In the genomic region with DNA sequence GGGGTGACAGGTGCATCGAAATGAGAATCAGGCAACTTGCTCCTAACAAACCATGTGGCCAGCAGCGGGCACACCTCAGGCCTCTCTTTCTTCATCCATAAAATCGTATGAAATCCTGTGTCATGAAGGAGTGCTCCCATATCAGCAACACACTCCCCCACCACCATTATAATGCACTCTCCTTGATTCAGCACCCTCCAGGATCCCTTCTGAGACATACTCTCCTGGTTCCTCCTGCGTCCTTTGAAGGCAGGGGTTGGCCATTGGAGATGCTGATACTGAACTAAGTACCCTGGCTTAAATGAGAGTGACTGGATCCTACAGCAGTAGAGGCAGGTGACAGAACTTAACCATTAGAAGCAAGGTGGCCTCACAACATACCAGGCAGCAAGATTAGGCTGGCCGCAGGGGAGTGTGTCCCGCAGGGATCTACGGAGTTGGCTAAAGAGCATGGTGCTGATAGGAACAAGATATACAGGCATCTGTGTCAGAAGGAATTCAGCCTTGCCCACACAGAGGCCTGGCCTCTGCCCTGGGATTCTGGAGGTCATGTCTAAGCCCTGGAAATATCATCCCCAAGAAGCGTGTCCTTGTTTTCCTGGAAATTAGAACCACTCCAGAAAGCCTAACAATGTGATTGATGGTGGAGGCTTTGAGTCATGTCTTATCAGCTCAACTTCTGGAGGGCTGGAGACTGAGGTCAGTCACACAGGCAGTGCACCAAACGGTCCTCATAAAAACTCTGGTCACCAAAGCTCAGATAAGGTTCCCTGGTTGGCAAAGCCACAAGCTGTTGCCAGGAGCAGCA, we compare ENCODE assay signal across 21 cellular contexts. TPM values are rescaled to one million over a fixed set of nuclear protein-coding genes. Genes with fewer than 3 reads are reported as not detected.
DNase-seq lines count a peak whose midpoint lies in the region; ATAC-seq, FAIRE-seq and TF ChIP-seq lines count a peak whose summit lies in the region.
"Had no signal": no experiment of that assay in that cellular context is flagged by ENCODE, and none has a peak within 500 bp of the region (broad histone marks: within the 10 kb centered on the region; RNA-seq: fewer than 3 reads in every experiment).

No MANE protein-coding gene starts in this region.

- peaks cover 51 to 58% of the 10 kb centered on the region in 2 experiments for H3K4me1 ChIP-seq in K562 (replicated peaks in 1 of 2; ENCODE audit: control insufficient read depth in 2 of 2, insufficient read depth in 2 of 2, low read length in 2 of 2)
- H3K4me1 ChIP-seq in lung (ENCODE audit: control insufficient read depth in 2 of 2, insufficient read depth in 2 of 2, low read length in 2 of 2) = no peaks in the 10 kb centered on the region
- H3K4me1 ChIP-seq: SJCRH30 had no signal

- H3K4me3 ChIP-seq in K562 = no peak overlapping the region
- H3K4me3 ChIP-seq in lung = no peak overlapping the region
- H3K4me3 ChIP-seq: BLaER1, GM23338, SJCRH30 had no signal

- H3K9me3 ChIP-seq in K562 (replicated peaks; ENCODE audit: control insufficient read depth, insufficient read depth, low read depth, low read length) = no peaks in the 10 kb centered on the region
- peaks cover 0 to 8% of the 10 kb centered on the region in 2 donors for H3K9me3 ChIP-seq in lung (ENCODE audit: control insufficient read depth in 2 of 2, insufficient read depth in 1 of 2, low read length in 1 of 2)
- H3K9me3 ChIP-seq: BLaER1, SJCRH30 had no signal

- H3K4me2 ChIP-seq in K562 (ENCODE audit: insufficient read depth, low read length) = peak overlapping the region; percentile 56
- H3K4me2 ChIP-seq: BLaER1, GM23338 had no signal

- 6% methylated on average over 9 of the region's 9 CpGs for WGBS in K562 (ENCODE audit: insufficient coverage, low coverage, missing lambda C conversion rate)
- WGBS in lung, 2 donors = 70 to 80% methylated on average over 9 of the region's 9 CpGs

- intact Hi-C loops in K562 (cut with micrococcal nuclease) = no loop called here

- TF ChIP-seq RAD21 in K562 (CRISPR knock-in tag; conservative IDR thresholded peaks at IDR 0.05 in 1 of 2, IDR thresholded peaks at IDR 0.05 in 1 of 2) = no peak

- no peak overlapping the region for H2AFZ ChIP-seq in K562 (ENCODE audit: low read depth, low read length)
- H2AFZ ChIP-seq: GM23338 had no signal

- peak; percentile 96 for FAIRE-seq in K562 (lab: Jason Lieb, UNC)
- FAIRE-seq: GM12892, HTR-8/SVneo, RCC 7860 had no signal

- CTCF ChIA-PET in K562 (lab: Yijun Ruan, JAX; ENCODE audit: low intra/inter-chr PET ratio) = no interaction called here

- no peaks in the 10 kb centered on the region for H3K79me2 ChIP-seq in K562 (ENCODE audit: control insufficient read depth, insufficient read depth, low read length)

- TF ChIP-seq CTCF in K562 (IDR thresholded peaks at IDR 0.05 in 2 of 3, conservative IDR thresholded peaks at IDR 0.05 in 1 of 3; ENCODE audit: insufficient read depth in 2 of 3, low read depth in 1 of 3, low read length in 3 of 3) (no peak), lung (IDR thresholded peaks at IDR 0.05; ENCODE audit: control extremely low read depth, extremely low read depth) (no peak)

- H3K9ac ChIP-seq in K562 (ENCODE audit: insufficient read depth in 1 of 2, low read depth in 2 of 2, low read length in 2 of 2) = no peak overlapping the region
- H3K9ac ChIP-seq: BLaER1 had no signal

- no TSS peak for BruUV-seq in K562 (replicated peaks; lab: Mats Ljungman, UMichigan)

- POLR2A ChIA-PET in K562 (lab: Yijun Ruan, JAX) = interaction anchor here (0.6 to 1.3 kb wide), 4 partner anchors 9 to 1182 kb away, joined by 3 read pairs; no protein-coding TSS in a partner anchor

- DNase-seq in ELF-1 (ENCODE audit: low read depth, low spot score) (peak; percentile 3), OCI-M1 (lab: John Stamatoyannopoulos, UW) (peak; percentile 97), K562 (ENCODE audit: extremely low read depth in 1 of 4, low spot score in 3 of 4) (peak; percentile 61 to 93 (median 72)), lung (ENCODE audit: low spot score) (peak; percentile 26), NCI-H1105 (lab: John Stamatoyannopoulos, UW) (no peak), dermis blood vessel endothelial cell (no peak), HT-29 (ENCODE audit: low spot score) (no peak)
- DNase-seq: CD4-positive, alpha-beta T cell; DND-41; HCEC 1CT; IMR-90; NCI-H1694 treated with DMSO at 0.1 percent for 48 hours; NCI-H510A; NCI-H82; SJCRH30 had no signal

- no peak for TF ChIP-seq POLR2A in K562 (conservative IDR thresholded peaks at IDR 0.05)

- TF ChIP-seq EP300 in K562 (IDR thresholded peaks at IDR 0.05; ENCODE audit: low read length) = peak; percentile 96

- H3K27me3 ChIP-seq in K562 (ENCODE audit: control insufficient read depth in 2 of 2, insufficient read depth in 2 of 2, low read length in 2 of 2) (peaks cover 0 to 6% of the 10 kb centered on the region in 2 experiments; a peak in 3 of 5 replicates), lung (ENCODE audit: control insufficient read depth, insufficient read depth) (no peaks in the 10 kb centered on the region)
- H3K27me3 ChIP-seq: BLaER1, SJCRH30 had no signal

- in situ Hi-C loops in K562 (cut with MboI) = no loop called here

- peak; percentile 90 for ATAC-seq in K562
- ATAC-seq in lung (ENCODE audit: insufficient read depth, low FRiP score) = no peak
- ATAC-seq: GM23338 had no signal

- H3K9me1 ChIP-seq in K562 (ENCODE audit: control insufficient read depth, insufficient read depth, low read length) = peaks cover 10% of the 10 kb centered on the region

- H3K36me3 ChIP-seq in K562 (ENCODE audit: control insufficient read depth, insufficient read depth, low read length) = no peaks in the 10 kb centered on the region
- H3K36me3 ChIP-seq in lung (ENCODE audit: control insufficient read depth in 2 of 2, insufficient read depth in 2 of 2, low read length in 2 of 2) = no peaks in the 10 kb centered on the region
- H3K36me3 ChIP-seq: BLaER1, SJCRH30 had no signal

- H3K27ac ChIP-seq in K562 (ENCODE audit: extremely low read depth, low read depth, low read length) (peak overlapping the region; percentile 12; the same call in 1 of the 3 replicates), lung (ENCODE audit: low read depth in 1 of 2, low read length in 1 of 2) (no peak overlapping the region)
- H3K27ac ChIP-seq: BLaER1, SJCRH30 had no signal

- H4K20me1 ChIP-seq in K562 (replicated peaks; ENCODE audit: control insufficient read depth, insufficient read depth, low read length) = peaks cover 8% of the 10 kb centered on the region
- H4K20me1 ChIP-seq: BLaER1 had no signal

RNA-seq across cellular contexts. Expression of a gene that starts 16.8 kb away (rescaled TPM):
- not detected in 2 replicates for total RNA-seq in K562 (2011; cell fraction: chromatin; rRNA removed; ENCODE audit: low replicate concordance)
- total RNA-seq in K562 (2011; cell fraction: nucleolus; rRNA removed) = not detected in 2 replicates
- not detected in 2 replicates for total RNA-seq in K562 (2011; cell fraction: nucleoplasm; rRNA removed)
- total RNA-seq in K562 (2014; rRNA removed) (not detected in 2 replicates), K562 (2014; rRNA removed; fragmentation: Illumina TruSeq; extraction: Trizol) (not detected in 2 replicates), K562 (2015; rRNA removed; fragmentation: Illumina TruSeq; extraction: Trizol) (not detected in 2 replicates), K562 (2021) (not detected in 2 replicates), lung (not detected), dermis blood vessel endothelial cell (not detected in 2 replicates)
- polyA plus RNA-seq in K562 (2011; rRNA removed) (not detected in 2 replicates), K562 (2014; fragmentation: Illumina TruSeq; extraction: Trizol) (not detected in 2 replicates), K562 (2014; fragmentation: Nextera tagmentation; extraction: Ambion mirVana) (not detected), K562 (2014; rRNA removed) (not detected in 2 replicates), lung (not detected)
- not detected in 2 replicates for polyA plus RNA-seq in K562 (2011; cell fraction: cytosol; rRNA removed)
- not detected in 2 replicates for polyA plus RNA-seq in K562 (2011; cell fraction: nucleus; rRNA removed)
- polyA plus RNA-seq in K562 (2012) = 0.03 TPM in 1 of 2 replicates, not detected in the other
- polyA minus RNA-seq in K562 (2011; rRNA and poly(A)+ RNA removed) = not detected in 2 replicates
- polyA minus RNA-seq in K562 (2011; cell fraction: cytosol; rRNA and poly(A)+ RNA removed) = not detected in 2 replicates
- not detected in 2 replicates for polyA minus RNA-seq in K562 (2011; cell fraction: nucleus; rRNA and poly(A)+ RNA removed)
- total RNA-seq in HT-29 (2014; rRNA removed; shearing (Covaris generic)) = not detected in 2 replicates
- total RNA-seq: CD4-positive, alpha-beta T cell; G401; GM23338; IMR-90; SJCRH30 had no signal
- polyA plus RNA-seq: GM23338, IMR-90 had no signal

RNA-seq across cellular contexts. Expression of a gene that starts 27.4 kb away (rescaled TPM):
- not detected in 2 replicates for total RNA-seq in K562 (2011; cell fraction: chromatin; rRNA removed; ENCODE audit: low replicate concordance)
- total RNA-seq in K562 (2011; cell fraction: nucleolus; rRNA removed) = not detected in 2 replicates
- total RNA-seq in K562 (2011; cell fraction: nucleoplasm; rRNA removed) = not detected in 2 replicates
- total RNA-seq in K562 (2014; rRNA removed) = not detected in 2 replicates
- not detected in 2 replicates for total RNA-seq in K562 (2014; rRNA removed; fragmentation: Illumina TruSeq; extraction: Trizol)
- not detected in 2 replicates for total RNA-seq in K562 (2015; rRNA removed; fragmentation: Illumina TruSeq; extraction: Trizol)
- not detected in 2 replicates for total RNA-seq in K562 (2021)
- polyA plus RNA-seq in K562 (2011; rRNA removed) = not detected in 2 replicates
- not detected in 2 replicates for polyA plus RNA-seq in K562 (2011; cell fraction: cytosol; rRNA removed)
- polyA plus RNA-seq in K562 (2011; cell fraction: nucleus; rRNA removed) = not detected in 2 replicates
- not detected in 2 replicates for polyA plus RNA-seq in K562 (2012)
- polyA plus RNA-seq in K562 (2014; fragmentation: Illumina TruSeq; extraction: Trizol) = not detected in 2 replicates
- not detected for polyA plus RNA-seq in K562 (2014; fragmentation: Nextera tagmentation; extraction: Ambion mirVana)
- not detected in 2 replicates for polyA plus RNA-seq in K562 (2014; rRNA removed)
- polyA minus RNA-seq in K562 (2011; rRNA and poly(A)+ RNA removed) = not detected in 2 replicates
- not detected in 2 replicates for polyA minus RNA-seq in K562 (2011; cell fraction: cytosol; rRNA and poly(A)+ RNA removed)
- not detected in 2 replicates for polyA minus RNA-seq in K562 (2011; cell fraction: nucleus; rRNA and poly(A)+ RNA removed)
- not detected for total RNA-seq in lung
- polyA plus RNA-seq in lung = under 1 TPM in 1 of 2 donors, not detected in 1; 0.47 TPM
- total RNA-seq in dermis blood vessel endothelial cell = not detected in 2 replicates
- not detected in 2 replicates for total RNA-seq in HT-29 (2014; rRNA removed; shearing (Covaris generic))
- total RNA-seq: CD4-positive, alpha-beta T cell; G401; GM23338; IMR-90; SJCRH30 had no signal
- polyA plus RNA-seq: GM23338, IMR-90 had no signal

RNA-seq across cellular contexts. Expression of a gene that starts 42.2 kb away (rescaled TPM):
- total RNA-seq in K562 (2011; cell fraction: chromatin; rRNA removed; ENCODE audit: low replicate concordance) = not detected in 2 replicates
- total RNA-seq in K562 (2011; cell fraction: nucleolus; rRNA removed) = not detected in 2 replicates
- total RNA-seq in K562 (2011; cell fraction: nucleoplasm; rRNA removed) = not detected in 2 replicates
- not detected in 2 replicates for total RNA-seq in K562 (2014; rRNA removed)
- total RNA-seq in K562 (2014; rRNA removed; fragmentation: Illumina TruSeq; extraction: Trizol) = not detected in 2 replicates
- total RNA-seq in K562 (2015; rRNA removed; fragmentation: Illumina TruSeq; extraction: Trizol) = not detected in 2 replicates
- total RNA-seq in K562 (2021) = 0.42 and 0.60 TPM in 2 replicates
- not detected in 2 replicates for polyA plus RNA-seq in K562 (2011; rRNA removed)
- not detected in 2 replicates for polyA plus RNA-seq in K562 (2011; cell fraction: cytosol; rRNA removed)
- not detected in 2 replicates for polyA plus RNA-seq in K562 (2011; cell fraction: nucleus; rRNA removed)
- not detected in 2 replicates for polyA plus RNA-seq in K562 (2012)
- not detected in 2 replicates for polyA plus RNA-seq in K562 (2014; fragmentation: Illumina TruSeq; extraction: Trizol)
- polyA plus RNA-seq in K562 (2014; fragmentation: Nextera tagmentation; extraction: Ambion mirVana) = under 1 TPM in 1 of 2 experiments, not detected in 1; 0.15 TPM
- polyA plus RNA-seq in K562 (2014; rRNA removed) = not detected in 2 replicates
- not detected in 2 replicates for polyA minus RNA-seq in K562 (2011; rRNA and poly(A)+ RNA removed)
- not detected in 2 replicates for polyA minus RNA-seq in K562 (2011; cell fraction: cytosol; rRNA and poly(A)+ RNA removed)
- not detected in 2 replicates for polyA minus RNA-seq in K562 (2011; cell fraction: nucleus; rRNA and poly(A)+ RNA removed)
- 100 to 1,000 TPM in 1 of 2 donors, 10 to 100 TPM in 1; 69.8 to 556 TPM for total RNA-seq in lung
- 1,000 to 10,000 TPM in 1 of 2 donors, 100 to 1,000 TPM in 1; 623 to 6,695 TPM for polyA plus RNA-seq in lung
- total RNA-seq in dermis blood vessel endothelial cell = not detected in 2 replicates
- total RNA-seq in HT-29 (2014; rRNA removed; shearing (Covaris generic)) = not detected in 2 replicates
- total RNA-seq: G401, GM23338, IMR-90, SJCRH30 had no signal
- polyA plus RNA-seq: GM23338, IMR-90 had no signal

RNA-seq across cellular contexts. Expression of a gene that starts 57.7 kb away (rescaled TPM):
- total RNA-seq in K562 (2011; cell fraction: chromatin; rRNA removed; ENCODE audit: low replicate concordance) = not detected in 2 replicates
- not detected in 2 replicates for total RNA-seq in K562 (2011; cell fraction: nucleolus; rRNA removed)
- not detected in 2 replicates for total RNA-seq in K562 (2011; cell fraction: nucleoplasm; rRNA removed)
- total RNA-seq in K562 (2014; rRNA removed) (not detected in 2 replicates), K562 (2014; rRNA removed; fragmentation: Illumina TruSeq; extraction: Trizol) (not detected in 2 replicates), K562 (2015; rRNA removed; fragmentation: Illumina TruSeq; extraction: Trizol) (not detected in 2 replicates), K562 (2021) (not detected in 2 replicates), lung (10 to 100 TPM; 14.9 to 31.7 TPM), dermis blood vessel endothelial cell (not detected in 2 replicates)
- polyA plus RNA-seq in K562 (2011; rRNA removed) (not detected in 2 replicates), K562 (2014; fragmentation: Illumina TruSeq; extraction: Trizol) (not detected in 2 replicates), K562 (2014; fragmentation: Nextera tagmentation; extraction: Ambion mirVana) (not detected), K562 (2014; rRNA removed) (not detected in 2 replicates), lung (1,000 to 10,000 TPM in 1 of 2 donors, 10 to 100 TPM in 1; 43.9 to 1,191 TPM)
- not detected in 2 replicates for polyA plus RNA-seq in K562 (2011; cell fraction: cytosol; rRNA removed)
- polyA plus RNA-seq in K562 (2011; cell fraction: nucleus; rRNA removed) = not detected in 2 replicates
- polyA plus RNA-seq in K562 (2012) = not detected in 2 replicates
- polyA minus RNA-seq in K562 (2011; rRNA and poly(A)+ RNA removed) = not detected in 2 replicates
- not detected in 2 replicates for polyA minus RNA-seq in K562 (2011; cell fraction: cytosol; rRNA and poly(A)+ RNA removed)
- not detected in 2 replicates for polyA minus RNA-seq in K562 (2011; cell fraction: nucleus; rRNA and poly(A)+ RNA removed)
- not detected in 2 replicates for total RNA-seq in HT-29 (2014; rRNA removed; shearing (Covaris generic))
- total RNA-seq: G401, GM23338, IMR-90, SJCRH30 had no signal
- polyA plus RNA-seq: GM23338, IMR-90 had no signal

Comparison
In these comparisons a context has a peak if more than half of its experiments do, and no peak if none do; other contexts are left out.
1. DNase-seq: peak in ELF-1 (single experiment), OCI-M1 (single experiment), K562 (4 of 4) and lung (single experiment); none in NCI-H1105 (single experiment), dermis blood vessel endothelial cell (single experiment) and HT-29 (single experiment).
2. RNA of a gene that starts 42.2 kb away (total RNA-seq): 69.8 to 556 TPM in lung; 0.42 to 0.60 TPM in K562, not detected in dermis blood vessel endothelial cell and not detected in HT-29; every median in the first group is over 10 times any median in the second.